8 cellular contexts compared by ENCODE assay signal in genomic region chr22:23956301-23956900, GRCh38. TPM values are rescaled to one million over a fixed set of nuclear protein-coding genes. Genes with fewer than 3 reads are reported as not detected.
DNase-seq lines count a peak whose midpoint lies in the region; FAIRE-seq and TF ChIP-seq lines count a peak whose summit lies in the region.
"Not testable (repeated sequence)": the region's sequence is repeated elsewhere in the genome, so short reads cannot be mapped to it uniquely, and the experiment has no call there.

No MANE protein-coding gene starts in this region.

- H3K4me1 ChIP-seq in HUES64 (ENCODE audit: insufficient read depth, low read length) = peaks cover 12% of the 10 kb centered on the region
- not testable (repeated sequence) for H3K4me1 ChIP-seq in NT2/D1 (ENCODE audit: insufficient read depth, insufficient read length); trophoblast cell (ENCODE audit: control insufficient read depth in 1 of 2, insufficient read depth in 2 of 2, low read length in 2 of 2)

- not testable (repeated sequence) for H2BK5ac ChIP-seq in trophoblast cell (ENCODE audit: low read depth, low read length, poor library complexity)

- peak; percentile 93 for FAIRE-seq in bronchial epithelial cell (lab: Jason Lieb, UNC)

- not testable (repeated sequence) for H3K23ac ChIP-seq in trophoblast cell (ENCODE audit: low read length)

- H3K79me2 ChIP-seq in trophoblast cell (ENCODE audit: control insufficient read depth, insufficient read depth, low read length, poor library complexity) = not testable (repeated sequence)

- not testable (repeated sequence) for H3K4me2 ChIP-seq in trophoblast cell (ENCODE audit: low read length)

- H3K36me3 ChIP-seq in HUES64 (ENCODE audit: insufficient read depth, low read length); NT2/D1 (ENCODE audit: insufficient read depth, insufficient read length, low read length); bronchial epithelial cell (ENCODE audit: control insufficient read depth, insufficient read depth, low read length); trophoblast cell (ENCODE audit: control insufficient read depth in 1 of 2, insufficient read depth in 2 of 2, low read length in 2 of 2): not testable (repeated sequence)

- H2AFZ ChIP-seq in trophoblast cell (ENCODE audit: insufficient read depth, low read length, poor library complexity) = not testable (repeated sequence)

- H2AK5ac ChIP-seq in trophoblast cell (ENCODE audit: low read length) = not testable (repeated sequence)

- H4K91ac ChIP-seq in trophoblast cell (ENCODE audit: low read depth, low read length) = not testable (repeated sequence)

- not testable (repeated sequence) for H3K14ac ChIP-seq in trophoblast cell (ENCODE audit: low read length)

- 2% methylated on average over 12 of the region's 12 CpGs for WGBS in HUES64
- no CpG with 5 or more reads among the region's 12 CpGs for WGBS in trophoblast cell (ENCODE audit: extremely low coverage, insufficient coverage, insufficient read length)

- peak; percentile 62 for TF ChIP-seq CTCF in bronchial epithelial cell (IDR thresholded peaks at IDR 0.05; ENCODE audit: insufficient read depth, low read length, severe bottlenecking)

- peak; percentile 32 for DNase-seq in DMS153 (lab: John Stamatoyannopoulos, UW)
- peak; percentile 60 for DNase-seq in NT2/D1 (ENCODE audit: low read depth, low spot score)
- peak; percentile 67 to 77 for DNase-seq in activated CD4-positive, alpha-beta T cell treated with anti-CD3 and anti-CD28 coated beads, Interleukin-2, amount 50 U/mL, for 24 hours (ENCODE audit: low read depth in 1 of 2, low spot score in 1 of 2)
- peak; percentile 49 for DNase-seq in bronchial epithelial cell (ENCODE audit: low read depth)
- DNase-seq in hippocampal formation (lab: John Stamatoyannopoulos, UW) = peak; percentile 56 to 73
- peak; percentile 69 to 81 for DNase-seq in trophoblast cell
- peak; percentile 64 for DNase-seq in stimulated activated naive CD4-positive, alpha-beta T cell treated with Interleukin-2 at 50 U/mL for 16 hours (lab: John Stamatoyannopoulos, UW)

- H4K8ac ChIP-seq in trophoblast cell (ENCODE audit: low read depth, low read length) = not testable (repeated sequence)

- peak overlapping the region; percentile 80; the same call in 1 of the 2 replicates for H3K27ac ChIP-seq in HUES64 (ENCODE audit: low read depth, low read length)
- not testable (repeated sequence) for H3K27ac ChIP-seq in trophoblast cell (ENCODE audit: low read depth, low read length)

- not testable (repeated sequence) for H2BK120ac ChIP-seq in trophoblast cell (ENCODE audit: insufficient read depth, low read length, poor library complexity)

- H4K12ac ChIP-seq in trophoblast cell (ENCODE audit: low read depth, low read length) = not testable (repeated sequence)

- not testable (repeated sequence) for H2BK12ac ChIP-seq in trophoblast cell (ENCODE audit: low read length)

- H3K4ac ChIP-seq in trophoblast cell (ENCODE audit: low read depth, low read length) = not testable (repeated sequence)

- H3K4me3 ChIP-seq in HUES64 (ENCODE audit: low read length) = peak overlapping the region; percentile 19; the same call in 1 of the 2 replicates
- not testable (repeated sequence) for H3K4me3 ChIP-seq in NT2/D1 (ENCODE audit: insufficient read length, low read depth); bronchial epithelial cell (ENCODE audit: low read depth, low read length); trophoblast cell (ENCODE audit: low read depth, low read length)

- 0 out of 2 replicates have a peak overlapping the region, but pooled peaks have one; percentile 13 for H3K9ac ChIP-seq in HUES64 (ENCODE audit: low read depth, low read length)
- H3K9ac ChIP-seq in NT2/D1 (ENCODE audit: insufficient read length, low read depth); trophoblast cell (ENCODE audit: low read length): not testable (repeated sequence)

- not testable (repeated sequence) for H3K27me3 ChIP-seq in HUES64 (ENCODE audit: insufficient read depth, low read length); NT2/D1 (ENCODE audit: insufficient read depth, insufficient read length); bronchial epithelial cell (ENCODE audit: control insufficient read depth, insufficient read depth, low read length); trophoblast cell (ENCODE audit: insufficient read depth, low read length)

- H3K9me3 ChIP-seq in HUES64 (ENCODE audit: insufficient read depth, low read depth, low read length); NT2/D1 (ENCODE audit: insufficient read depth, low read length); trophoblast cell (ENCODE audit: insufficient read depth, low read depth, low read length): not testable (repeated sequence)

- H3K18ac ChIP-seq in trophoblast cell (ENCODE audit: low read length) = not testable (repeated sequence)

- not testable (repeated sequence) for H3K79me1 ChIP-seq in trophoblast cell (ENCODE audit: low read length)

RNA-seq across cellular contexts. Expression of gene GSTT2B, which starts 4.6 kb away (rescaled TPM):
- 13.1 TPM for polyA plus RNA-seq in HUES64 (2013, experiment 1 of 2)
- 12.8 TPM for polyA plus RNA-seq in HUES64 (2013, experiment 2 of 2)
- 0.79 and 0.90 TPM in 2 replicates for total RNA-seq in bronchial epithelial cell
- 1.8 and 2.0 TPM in 2 replicates for polyA plus RNA-seq in trophoblast cell (2013)

RNA-seq across cellular contexts. Expression of gene DDTL, which starts 10.3 kb away (rescaled TPM):
- 1.3 TPM for polyA plus RNA-seq in HUES64 (2013, experiment 1 of 2)
- 1.1 TPM for polyA plus RNA-seq in HUES64 (2013, experiment 2 of 2)
- total RNA-seq in bronchial epithelial cell = under 0.01 and 1.2 TPM in 2 replicates
- polyA plus RNA-seq in trophoblast cell (2013) = 1.4 TPM in 2 replicates

RNA-seq across cellular contexts. Expression of gene DDT, which starts 17.8 kb away (rescaled TPM):
- polyA plus RNA-seq in HUES64 (2013, experiment 1 of 2) = 142 TPM
- polyA plus RNA-seq in HUES64 (2013, experiment 2 of 2) = 125 TPM
- 41.1 and 59.9 TPM in 2 replicates for total RNA-seq in bronchial epithelial cell
- polyA plus RNA-seq in trophoblast cell (2013) = 191 and 192 TPM in 2 replicates

RNA-seq across cellular contexts. Expression of gene GSTT2, which starts 23.5 kb away (rescaled TPM):
- polyA plus RNA-seq in HUES64 (2013, experiment 1 of 2) = 2.2 TPM
- 2.8 TPM for polyA plus RNA-seq in HUES64 (2013, experiment 2 of 2)
- total RNA-seq in bronchial epithelial cell = not detected in 2 replicates
- 0.26 and 0.44 TPM in 2 replicates for polyA plus RNA-seq in trophoblast cell (2013)

RNA-seq across cellular contexts. Expression of gene GSTT4, which starts 48.9 kb away (rescaled TPM):
- polyA plus RNA-seq in HUES64 (2013, experiment 1 of 2) = not detected
- polyA plus RNA-seq in HUES64 (2013, experiment 2 of 2) = not detected
- not detected in 2 replicates for total RNA-seq in bronchial epithelial cell
- not detected in 2 replicates for polyA plus RNA-seq in trophoblast cell (2013)
